In the genomic region with DNA sequence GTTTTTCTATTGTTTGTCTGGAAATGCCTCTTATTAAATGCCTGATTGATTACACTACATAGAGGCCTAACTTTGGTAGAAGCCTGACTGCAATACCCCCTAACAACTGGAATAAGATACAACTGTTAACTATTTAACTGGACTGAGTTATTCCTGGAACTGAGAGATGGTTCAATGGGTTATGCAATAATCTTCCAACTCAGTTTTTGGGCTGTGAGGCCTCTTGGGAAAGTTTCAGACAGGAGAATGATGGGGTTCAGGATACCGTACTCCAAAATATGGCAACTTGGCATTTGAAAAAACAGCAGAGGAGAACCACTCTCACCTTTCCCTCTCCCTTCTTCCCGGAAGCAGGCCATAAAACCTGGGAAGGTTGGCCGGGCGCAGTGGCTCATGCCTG, we compare ENCODE assay signal across 3 cellular contexts.
TF ChIP-seq lines count a peak whose summit lies in the region.

No MANE protein-coding gene starts in this region.

TF ChIP-seq in IMR-90, 13 proteins besides CTCF, POLR2A, EP300 and RAD21:
- peak; percentile 82 for TF ChIP-seq CEBPB (IDR thresholded peaks at IDR 0.05; ENCODE audit: low read depth, low read length)
- TF ChIP-seq NFE2L2 (IDR thresholded peaks at IDR 0.05; ENCODE audit: low read depth, low read length), result no peak

TF ChIP-seq in Ishikawa, 13 proteins besides CTCF, POLR2A, EP300 and RAD21:
- peak; percentile 76 for TF ChIP-seq CEBPB (IDR thresholded peaks at IDR 0.05)
- no peak for TF ChIP-seq USF1 (IDR thresholded peaks at IDR 0.05)

TF ChIP-seq in K562, 482 proteins besides CTCF, POLR2A, EP300 and RAD21:
- TF ChIP-seq MYC (IDR thresholded peaks at IDR 0.05; ENCODE audit: low read depth, low read length) (no peak), MYC (CRISPR knock-in tag; IDR thresholded peaks at IDR 0.05; ENCODE audit: borderline replicate concordance, low read depth) (no peak), CEBPB (tag; IDR thresholded peaks at IDR 0.05) (peak; percentile 44; the same call in 1 of the 2 replicates), TCF7 (IDR thresholded peaks at IDR 0.05; ENCODE audit: borderline replicate concordance) (no peak), TSC22D4 (tag; IDR thresholded peaks at IDR 0.05) (no peak)
TF ChIP-seq in K562: peak in this region for 1.
